18 cellular contexts compared by ENCODE assay signal in genomic region chr9:18759836-18760235, GRCh38.
DNase-seq lines count a peak whose midpoint lies in the region; ATAC-seq, FAIRE-seq and TF ChIP-seq lines count a peak whose summit lies in the region.
"Had no signal": no experiment of that assay in that cellular context is flagged by ENCODE, and none has a peak within 500 bp of the region (broad histone marks: within the 10 kb centered on the region; RNA-seq: fewer than 3 reads in every experiment).

No MANE protein-coding gene starts in this region.

- H3K4me3 ChIP-seq in kidney (ENCODE audit: low read length in 2 of 2): no peak overlapping the region

- H3K9ac ChIP-seq in kidney (ENCODE audit: low read length in 2 of 2): no peak overlapping the region

- H3K36me3 Mint-ChIP-seq in progenitor cell of endocrine pancreas (ENCODE audit: insufficient read depth): no peaks in the 10 kb centered on the region
- H3K36me3 Mint-ChIP-seq: CD8-positive, alpha-beta T cell had no signal

- H3K27ac Mint-ChIP-seq in progenitor cell of endocrine pancreas: peak overlapping the region; percentile 3
- H3K27ac Mint-ChIP-seq: CD8-positive, alpha-beta T cell; H9 had no signal

- no peaks in the 10 kb centered on the region for H3K36me3 ChIP-seq in kidney (ENCODE audit: control insufficient read depth in 1 of 2, insufficient read depth in 2 of 2, low read length in 2 of 2)
- H3K36me3 ChIP-seq: BE2C had no signal

- no peaks in the 10 kb centered on the region for H3K27me3 Mint-ChIP-seq in progenitor cell of endocrine pancreas

- H3K4me3 Mint-ChIP-seq in progenitor cell of endocrine pancreas (ENCODE audit: low read depth): no peak overlapping the region
- H3K4me3 Mint-ChIP-seq: CD8-positive, alpha-beta T cell; H9 had no signal

- no peaks in the 10 kb centered on the region for H3K9me3 Mint-ChIP-seq in progenitor cell of endocrine pancreas (ENCODE audit: low read depth)
- H3K9me3 Mint-ChIP-seq: CD8-positive, alpha-beta T cell; H9 had no signal

- ATAC-seq in GM21825 (IDR thresholded peaks at IDR 0.05; ENCODE audit: unreplicated experiment): no peak
- ATAC-seq: CD8-positive, alpha-beta T cell had no signal

- no peak overlapping the region for H3K27ac ChIP-seq in kidney (ENCODE audit: low read depth in 2 of 2, low read length in 2 of 2)
- H3K27ac ChIP-seq: C4-2B had no signal

- H3K4me1 Mint-ChIP-seq in progenitor cell of endocrine pancreas (ENCODE audit: low read depth): peaks cover 48% of the 10 kb centered on the region

- DNase-seq in NCI-H146 (lab: John Stamatoyannopoulos, UW) (peak; percentile 16), NCI-H146 treated with DMSO at 0.1 percent for 48 hours (lab: John Stamatoyannopoulos, UW; ENCODE audit: unreplicated experiment) (no peak), NCI-H2171 (lab: John Stamatoyannopoulos, UW) (peak; percentile 2), NCI-H774 (lab: John Stamatoyannopoulos, UW) (peak; percentile 18), progenitor cell of endocrine pancreas (ENCODE audit: low spot score, unreplicated experiment) (no peak), kidney (no peak)
- DNase-seq: BE2C; Caco-2; CD8-positive, alpha-beta T cell; DND-41; GDM1; GOT3; H9; IMR-90 had no signal

- peaks cover 7 to 13% of the 10 kb centered on the region in 2 donors for H3K4me1 ChIP-seq in kidney (ENCODE audit: control insufficient read depth in 1 of 2, insufficient read depth in 1 of 2, low read depth in 1 of 2, low read length in 2 of 2)
- H3K4me1 ChIP-seq: BE2C, Caco-2 had no signal

- FAIRE-seq in kidney (lab: Jason Lieb, UNC): no peak
- FAIRE-seq: A204.1, GM12892 had no signal

- TF ChIP-seq CTCF in progenitor cell of endocrine pancreas (IDR thresholded peaks at IDR 0.05; ENCODE audit: unreplicated experiment) (no peak), kidney (IDR thresholded peaks at IDR 0.05; ENCODE audit: borderline replicate concordance, extremely low read depth, insufficient read depth) (no peak)

- no peaks in the 10 kb centered on the region for H3K9me3 ChIP-seq in kidney (ENCODE audit: control insufficient read depth in 1 of 2, low read length in 2 of 2)
- H3K9me3 ChIP-seq: BE2C, Caco-2 had no signal

- intact Hi-C loops in kidney (cut with DNase I): no loop called here

Comparison
In these comparisons a context has a peak if more than half of its experiments do, and no peak if none do; other contexts are left out.
1. DNase-seq: peak in NCI-H146 (single experiment), NCI-H2171 (single experiment) and NCI-H774 (single experiment); none in NCI-H146 treated with DMSO at 0.1 percent for 48 hours (single experiment), progenitor cell of endocrine pancreas (single experiment) and kidney (single experiment).